Comparison of ENCODE assay signal across 3 cellular contexts in the genomic region with DNA sequence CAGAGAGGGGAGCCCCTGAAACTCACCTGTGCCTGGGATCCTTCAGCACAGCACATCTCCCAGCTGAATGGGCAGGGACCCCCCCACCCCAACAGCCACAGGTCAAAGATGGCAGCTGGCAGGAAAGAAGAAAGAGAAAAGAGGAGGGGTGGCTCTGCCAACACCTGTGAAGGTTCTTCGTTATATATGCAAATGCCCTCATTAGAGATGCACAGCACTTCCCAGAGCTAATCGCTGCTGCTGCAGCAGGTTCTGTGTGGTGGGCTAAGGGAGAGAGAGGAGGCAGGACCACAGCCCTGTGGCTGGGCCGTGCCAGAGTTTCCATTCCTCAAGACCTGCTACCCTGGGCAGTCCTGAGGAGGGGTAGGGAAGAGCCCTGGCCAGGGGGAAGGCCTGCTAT.
TF ChIP-seq lines count a peak whose summit lies in the region.

No MANE protein-coding gene starts in this region.

TF ChIP-seq in HEK293, 187 proteins besides CTCF, POLR2A, EP300 and RAD21:
- no peak for TF ChIP-seq ZBTB1 (tag by site-specific recombination; IDR thresholded peaks at IDR 0.05)
- TF ChIP-seq, protein P1, sequence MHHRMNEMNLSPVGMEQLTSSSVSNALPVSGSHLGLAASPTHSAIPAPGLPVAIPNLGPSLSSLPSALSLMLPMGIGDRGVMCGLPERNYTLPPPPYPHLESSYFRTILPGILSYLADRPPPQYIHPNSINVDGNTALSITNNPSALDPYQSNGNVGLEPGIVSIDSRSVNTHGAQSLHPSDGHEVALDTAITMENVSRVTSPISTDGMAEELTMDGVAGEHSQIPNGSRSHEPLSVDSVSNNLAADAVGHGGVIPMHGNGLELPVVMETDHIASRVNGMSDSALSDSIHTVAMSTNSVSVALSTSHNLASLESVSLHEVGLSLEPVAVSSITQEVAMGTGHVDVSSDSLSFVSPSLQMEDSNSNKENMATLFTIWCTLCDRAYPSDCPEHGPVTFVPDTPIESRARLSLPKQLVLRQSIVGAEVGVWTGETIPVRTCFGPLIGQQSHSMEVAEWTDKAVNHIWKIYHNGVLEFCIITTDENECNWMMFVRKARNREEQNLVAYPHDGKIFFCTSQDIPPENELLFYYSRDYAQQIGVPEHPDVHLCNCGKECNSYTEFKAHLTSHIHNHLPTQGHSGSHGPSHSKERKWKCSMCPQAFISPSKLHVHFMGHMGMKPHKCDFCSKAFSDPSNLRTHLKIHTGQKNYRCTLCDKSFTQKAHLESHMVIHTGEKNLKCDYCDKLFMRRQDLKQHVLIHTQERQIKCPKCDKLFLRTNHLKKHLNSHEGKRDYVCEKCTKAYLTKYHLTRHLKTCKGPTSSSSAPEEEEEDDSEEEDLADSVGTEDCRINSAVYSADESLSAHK (tag by site-specific recombination; IDR thresholded peaks at IDR 0.05) = peak; percentile 87; the same call in 1 of the 2 replicates
- TF ChIP-seq ZNF76 (tag by site-specific recombination; IDR thresholded peaks at IDR 0.05; ENCODE audit: borderline replicate concordance, low read depth) = no peak
- 0 out of 2 replicates have a peak, but pooled peaks have one; percentile 47 for TF ChIP-seq ZNF341 (tag by site-specific recombination; IDR thresholded peaks at IDR 0.05; ENCODE audit: low read depth)

TF ChIP-seq in H1, 55 proteins besides CTCF, POLR2A, EP300 and RAD21:
- TF ChIP-seq SIRT6 (IDR thresholded peaks at IDR 0.05; ENCODE audit: low read length) = no peak

TF ChIP-seq in SK-N-SH, 30 proteins besides CTCF, POLR2A, EP300 and RAD21:
- TF ChIP-seq, protein P2, sequence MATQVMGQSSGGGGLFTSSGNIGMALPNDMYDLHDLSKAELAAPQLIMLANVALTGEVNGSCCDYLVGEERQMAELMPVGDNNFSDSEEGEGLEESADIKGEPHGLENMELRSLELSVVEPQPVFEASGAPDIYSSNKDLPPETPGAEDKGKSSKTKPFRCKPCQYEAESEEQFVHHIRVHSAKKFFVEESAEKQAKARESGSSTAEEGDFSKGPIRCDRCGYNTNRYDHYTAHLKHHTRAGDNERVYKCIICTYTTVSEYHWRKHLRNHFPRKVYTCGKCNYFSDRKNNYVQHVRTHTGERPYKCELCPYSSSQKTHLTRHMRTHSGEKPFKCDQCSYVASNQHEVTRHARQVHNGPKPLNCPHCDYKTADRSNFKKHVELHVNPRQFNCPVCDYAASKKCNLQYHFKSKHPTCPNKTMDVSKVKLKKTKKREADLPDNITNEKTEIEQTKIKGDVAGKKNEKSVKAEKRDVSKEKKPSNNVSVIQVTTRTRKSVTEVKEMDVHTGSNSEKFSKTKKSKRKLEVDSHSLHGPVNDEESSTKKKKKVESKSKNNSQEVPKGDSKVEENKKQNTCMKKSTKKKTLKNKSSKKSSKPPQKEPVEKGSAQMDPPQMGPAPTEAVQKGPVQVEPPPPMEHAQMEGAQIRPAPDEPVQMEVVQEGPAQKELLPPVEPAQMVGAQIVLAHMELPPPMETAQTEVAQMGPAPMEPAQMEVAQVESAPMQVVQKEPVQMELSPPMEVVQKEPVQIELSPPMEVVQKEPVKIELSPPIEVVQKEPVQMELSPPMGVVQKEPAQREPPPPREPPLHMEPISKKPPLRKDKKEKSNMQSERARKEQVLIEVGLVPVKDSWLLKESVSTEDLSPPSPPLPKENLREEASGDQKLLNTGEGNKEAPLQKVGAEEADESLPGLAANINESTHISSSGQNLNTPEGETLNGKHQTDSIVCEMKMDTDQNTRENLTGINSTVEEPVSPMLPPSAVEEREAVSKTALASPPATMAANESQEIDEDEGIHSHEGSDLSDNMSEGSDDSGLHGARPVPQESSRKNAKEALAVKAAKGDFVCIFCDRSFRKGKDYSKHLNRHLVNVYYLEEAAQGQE (IDR thresholded peaks at IDR 0.05; ENCODE audit: low read depth, low read length) = no peak
- no peak for TF ChIP-seq ELF1 (IDR thresholded peaks at IDR 0.05)
- TF ChIP-seq MEF2A (IDR thresholded peaks at IDR 0.05; ENCODE audit: borderline replicate concordance, low read depth) = no peak
- no peak for TF ChIP-seq GATA2 (CRISPR knock-in tag; IDR thresholded peaks at IDR 0.05)
- TF ChIP-seq CHD2 (IDR thresholded peaks at IDR 0.05; ENCODE audit: low read length, partially characterized antibody) = no peak
- TF ChIP-seq, protein P3, sequence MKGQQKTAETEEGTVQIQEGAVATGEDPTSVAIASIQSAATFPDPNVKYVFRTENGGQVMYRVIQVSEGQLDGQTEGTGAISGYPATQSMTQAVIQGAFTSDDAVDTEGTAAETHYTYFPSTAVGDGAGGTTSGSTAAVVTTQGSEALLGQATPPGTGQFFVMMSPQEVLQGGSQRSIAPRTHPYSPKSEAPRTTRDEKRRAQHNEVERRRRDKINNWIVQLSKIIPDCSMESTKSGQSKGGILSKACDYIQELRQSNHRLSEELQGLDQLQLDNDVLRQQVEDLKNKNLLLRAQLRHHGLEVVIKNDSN (IDR thresholded peaks at IDR 0.05; ENCODE audit: borderline replicate concordance, low read depth) = no peak
